ENCODE assay signal across 13 cellular contexts in the genomic region with DNA sequence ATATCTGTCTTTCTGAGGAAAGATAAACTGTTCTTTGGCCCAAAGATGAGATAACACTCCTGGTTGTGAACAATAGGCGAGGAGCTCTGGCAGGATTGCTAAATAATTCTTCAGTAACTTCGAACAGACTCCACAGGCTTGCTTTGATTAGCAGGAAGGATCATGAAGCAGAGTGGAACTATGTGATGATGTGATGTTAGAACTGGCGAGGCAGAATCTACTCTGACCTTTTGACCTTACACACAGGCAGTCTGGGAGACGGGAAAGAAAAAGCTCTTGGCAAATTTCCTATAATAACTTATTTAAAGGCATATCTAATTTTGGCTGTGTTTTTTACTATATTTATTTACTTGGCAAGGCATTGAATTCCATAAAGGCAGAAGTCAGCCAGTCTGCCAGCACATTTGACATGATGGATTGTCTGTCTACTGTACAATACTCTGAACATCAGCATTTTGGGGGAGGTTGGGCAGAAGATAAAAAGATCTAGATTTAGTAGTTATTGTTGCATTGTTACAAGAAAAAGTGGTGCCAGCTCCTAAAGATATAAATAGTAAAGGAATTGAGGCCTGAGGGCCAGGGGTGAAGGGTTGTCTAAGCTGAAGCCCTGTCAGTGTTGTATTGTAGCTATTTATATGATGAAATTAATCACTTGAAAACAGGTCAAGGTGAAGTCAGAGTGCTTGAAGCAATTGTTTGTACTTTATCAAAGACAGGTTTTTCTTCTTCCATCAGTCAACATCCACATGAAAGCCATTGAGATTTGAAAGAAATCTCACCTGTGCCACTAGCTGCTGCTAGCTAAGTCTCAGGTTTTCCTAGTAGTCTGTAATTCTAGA.
A peak's percentile ranks its signal among the peaks of the same experiment; 100 is the strongest.
DNase-seq lines count a peak whose midpoint lies in the region; ATAC-seq, FAIRE-seq and TF ChIP-seq lines count a peak whose summit lies in the region.
"Had no signal": no experiment of that assay in that cellular context is flagged by ENCODE, and none has a peak within 500 bp of the region (broad histone marks: within the 10 kb centered on the region; RNA-seq: fewer than 3 reads in every experiment).

No MANE protein-coding gene starts in this region.

- CTCF ChIA-PET in activated CD4-positive, alpha-beta memory T cell treated with anti-CD3 and anti-CD28 coated beads for 36 hours (lab: Charles Lee): interaction anchor here (1.3 kb wide), 1 partner anchor 462 kb away, joined by 3 read pairs; no protein-coding TSS in a partner anchor

- no peak for FAIRE-seq in pancreas (lab: Jason Lieb, UNC)

- H3K4me3 Mint-ChIP-seq in activated T-helper 1 cell treated with anti-CD3 and anti-CD28 coated beads, Interleukin-12 subunit alpha, Interleukin-12 subunit beta, Interleukin-2, Interleukin-4 antibody, amounts not matched to agents 30 ng/mL and 10 ng/mL and 1 ng/mL, durations not matched to agents 14 hours and 24 hours and 36 hours: no peak overlapping the region
- no peak overlapping the region for H3K4me3 Mint-ChIP-seq in activated CD4-positive, alpha-beta memory T cell treated with anti-CD3 and anti-CD28 coated beads for 36 hours
- H3K4me3 Mint-ChIP-seq: brain had no signal

- H3K36me3 Mint-ChIP-seq in activated T-helper 1 cell treated with anti-CD3 and anti-CD28 coated beads, Interleukin-12 subunit alpha, Interleukin-12 subunit beta, Interleukin-2, Interleukin-4 antibody, amounts not matched to agents 30 ng/mL and 10 ng/mL and 1 ng/mL, durations not matched to agents 14 hours and 24 hours and 36 hours (ENCODE audit: low read depth): no peaks in the 10 kb centered on the region
- no peaks in the 10 kb centered on the region for H3K36me3 Mint-ChIP-seq in activated CD4-positive, alpha-beta memory T cell treated with anti-CD3 and anti-CD28 coated beads for 36 hours
- H3K36me3 Mint-ChIP-seq: brain had no signal

- TF ChIP-seq POLR2A in stomach (IDR thresholded peaks at IDR 0.05): no peak

- H3K9me3 ChIP-seq in pancreas: no peaks in the 10 kb centered on the region
- H3K9me3 ChIP-seq in stomach: no peaks in the 10 kb centered on the region
- H3K9me3 ChIP-seq: testis had no signal

- H3K27ac Mint-ChIP-seq in activated T-helper 1 cell treated with anti-CD3 and anti-CD28 coated beads, Interleukin-12 subunit alpha, Interleukin-12 subunit beta, Interleukin-2, Interleukin-4 antibody, amounts not matched to agents 30 ng/mL and 10 ng/mL and 1 ng/mL, durations not matched to agents 14 hours and 24 hours and 36 hours: no peak overlapping the region
- no peak overlapping the region for H3K27ac Mint-ChIP-seq in activated CD4-positive, alpha-beta memory T cell treated with anti-CD3 and anti-CD28 coated beads for 36 hours

- intact Hi-C loops in pancreas (cut with DNase I) (no loop called here), stomach (cut with DNase I; ENCODE audit: low total_unique reads) (no loop called here)
- intact Hi-C loops in activated T-helper 1 cell treated with anti-CD3 and anti-CD28 coated beads, Interleukin-12 subunit alpha, Interleukin-12 subunit beta, Interleukin-2, Interleukin-4 antibody, amounts not matched to agents 30 ng/mL and 10 ng/mL and 1 ng/mL, durations not matched to agents 14 hours and 24 hours and 36 hours (cut with micrococcal nuclease): no loop called here
- intact Hi-C loops in activated CD4-positive, alpha-beta memory T cell treated with anti-CD3 and anti-CD28 coated beads for 36 hours (cut with micrococcal nuclease): no loop called here

- ATAC-seq in pancreas (peak; percentile 82 to 92 (median 90)), HG02973 (IDR thresholded peaks at IDR 0.05; ENCODE audit: unreplicated experiment) (no peak)
- ATAC-seq: Panc1 had no signal

- DNase-seq in Daoy (ENCODE audit: low read depth): peak; percentile 8
- peak; percentile 74 for DNase-seq in SK-N-DZ (ENCODE audit: low spot score)
- peak; percentile 21 for DNase-seq in glomerular visceral epithelial cell (ENCODE audit: extremely low spot score)
- DNase-seq in pancreas: peak in 3 of 6 donors; percentile 13 to 26 (median 13)
- no peak for DNase-seq in activated T-helper 1 cell treated with anti-CD3 and anti-CD28 coated beads, Interleukin-12 subunit alpha, Interleukin-12 subunit beta, Interleukin-2, Interleukin-4 antibody, amounts not matched to agents 30 ng/mL and 10 ng/mL and 1 ng/mL, durations not matched to agents 14 hours and 24 hours and 36 hours (ENCODE audit: low spot score)
- no peak for DNase-seq in activated CD4-positive, alpha-beta memory T cell treated with anti-CD3 and anti-CD28 coated beads for 36 hours
- DNase-seq in stomach: no peak
- DNase-seq: activated CD4-positive, alpha-beta T cell treated with anti-CD3 and anti-CD28 coated beads, Interleukin-2, amount 50 U/mL, for 1 hour; testis had no signal

- H3K4me3 ChIP-seq in pancreas: no peak overlapping the region
- H3K4me3 ChIP-seq in stomach: no peak overlapping the region
- H3K4me3 ChIP-seq: testis had no signal

- peaks cover 0 to 19% (median 16%) of the 10 kb centered on the region in 3 donors for H3K4me1 ChIP-seq in pancreas
- H3K4me1 ChIP-seq in stomach: peaks cover 7 to 21% (median 13%) of the 10 kb centered on the region in 4 donors

- H3K4me1 Mint-ChIP-seq in activated T-helper 1 cell treated with anti-CD3 and anti-CD28 coated beads, Interleukin-12 subunit alpha, Interleukin-12 subunit beta, Interleukin-2, Interleukin-4 antibody, amounts not matched to agents 30 ng/mL and 10 ng/mL and 1 ng/mL, durations not matched to agents 14 hours and 24 hours and 36 hours (ENCODE audit: low read depth): no peaks in the 10 kb centered on the region
- H3K4me1 Mint-ChIP-seq in activated CD4-positive, alpha-beta memory T cell treated with anti-CD3 and anti-CD28 coated beads for 36 hours (ENCODE audit: low read depth): no peaks in the 10 kb centered on the region

- TF ChIP-seq CTCF in pancreas (IDR thresholded peaks at IDR 0.05) (no peak), stomach (IDR thresholded peaks at IDR 0.05) (no peak)

- WGBS in pancreas, 2 donors: 4 to 7% methylated on average over 4 of the region's 4 CpGs
- 6 to 13% (median 10%) methylated on average over 4 of the region's 4 CpGs for WGBS in stomach, 5 donors

- POLR2A ChIA-PET in activated CD4-positive, alpha-beta memory T cell treated with anti-CD3 and anti-CD28 coated beads for 36 hours (lab: Charles Lee): no interaction called here

- H3K27me3 Mint-ChIP-seq in activated T-helper 1 cell treated with anti-CD3 and anti-CD28 coated beads, Interleukin-12 subunit alpha, Interleukin-12 subunit beta, Interleukin-2, Interleukin-4 antibody, amounts not matched to agents 30 ng/mL and 10 ng/mL and 1 ng/mL, durations not matched to agents 14 hours and 24 hours and 36 hours (ENCODE audit: insufficient read depth): no peaks in the 10 kb centered on the region
- no peaks in the 10 kb centered on the region for H3K27me3 Mint-ChIP-seq in activated CD4-positive, alpha-beta memory T cell treated with anti-CD3 and anti-CD28 coated beads for 36 hours

- TF ChIP-seq EP300 in stomach (IDR thresholded peaks at IDR 0.05): no peak

- H3K9me3 Mint-ChIP-seq in activated T-helper 1 cell treated with anti-CD3 and anti-CD28 coated beads, Interleukin-12 subunit alpha, Interleukin-12 subunit beta, Interleukin-2, Interleukin-4 antibody, amounts not matched to agents 30 ng/mL and 10 ng/mL and 1 ng/mL, durations not matched to agents 14 hours and 24 hours and 36 hours: peaks cover 4% of the 10 kb centered on the region
- H3K9me3 Mint-ChIP-seq in activated CD4-positive, alpha-beta memory T cell treated with anti-CD3 and anti-CD28 coated beads for 36 hours: peaks cover 6% of the 10 kb centered on the region

- no peaks in the 10 kb centered on the region for H3K27me3 ChIP-seq in pancreas
- H3K27me3 ChIP-seq in stomach: no peaks in the 10 kb centered on the region
- H3K27me3 ChIP-seq: testis had no signal

- H3K36me3 ChIP-seq in pancreas (no peaks in the 10 kb centered on the region), stomach (no peaks in the 10 kb centered on the region)

- H3K27ac ChIP-seq in pancreas: peak overlapping the region in 3 of 4 donors; percentile 17 to 84 (median 58)
- peak overlapping the region in 2 of 5 donors; percentile 12 to 47 for H3K27ac ChIP-seq in stomach
- H3K27ac ChIP-seq: KMS-11, testis had no signal

Comparison
In these comparisons a context has a peak if more than half of its experiments do, and no peak if none do; other contexts are left out.
1. DNase-seq: peak in Daoy (single experiment), SK-N-DZ (single experiment) and glomerular visceral epithelial cell (single experiment); none in activated T-helper 1 cell treated with anti-CD3 and anti-CD28 coated beads, Interleukin-12 subunit alpha, Interleukin-12 subunit beta, Interleukin-2, Interleukin-4 antibody, amounts not matched to agents 30 ng/mL and 10 ng/mL and 1 ng/mL, durations not matched to agents 14 hours and 24 hours and 36 hours (single experiment), activated CD4-positive, alpha-beta memory T cell treated with anti-CD3 and anti-CD28 coated beads for 36 hours (single experiment) and stomach (single experiment).